In genomic region chr9:127937383-127938297, GRCh38 we compare ENCODE assay signal across 1 cellular context.
A peak's percentile ranks its signal among the peaks of the same experiment; 100 is the strongest.
TF ChIP-seq lines count a peak whose summit lies in the region.

Gene DPM2, minus strand, starts transcription at chr9:127937854. Its CDS starts 34 bp downstream, at chr9:127937820.

TF ChIP-seq in K562, 482 proteins besides CTCF, POLR2A, EP300 and RAD21 (continued from another document and continues in another):
- TF ChIP-seq REST (CRISPR knock-in tag; IDR thresholded peaks at IDR 0.05; ENCODE audit: low read depth) (no peak; the same call in 1 of the 2 replicates), NR4A1 (CRISPR knock-in tag; IDR thresholded peaks at IDR 0.05) (no peak; the same call in 1 of the 2 replicates), NR4A1 (tag; IDR thresholded peaks at IDR 0.05) (no peak), GTF2B (IDR thresholded peaks at IDR 0.05; ENCODE audit: extremely low read depth, insufficient read length) (no peak), LEF1 (IDR thresholded peaks at IDR 0.05) (no peak), ZNF23 (CRISPR knock-in tag; IDR thresholded peaks at IDR 0.05) (no peak), NFYB (IDR thresholded peaks at IDR 0.05; ENCODE audit: extremely low read depth, insufficient read length) (no peak), DMBX1 (CRISPR knock-in tag; IDR thresholded peaks at IDR 0.05; ENCODE audit: borderline replicate concordance) (no peak), ZNF232 (CRISPR knock-in tag; IDR thresholded peaks at IDR 0.05) (no peak), ATF4 (CRISPR knock-in tag; IDR thresholded peaks at IDR 0.05) (no peak), MYNN (IDR thresholded peaks at IDR 0.05) (no peak), MYNN (CRISPR knock-in tag; IDR thresholded peaks at IDR 0.05) (no peak), SRSF1 (IDR thresholded peaks at IDR 0.05; ENCODE audit: low read depth, low read length) (no peak), ZNF431 (CRISPR knock-in tag; IDR thresholded peaks at IDR 0.05) (no peak), MEF2A (IDR thresholded peaks at IDR 0.05; ENCODE audit: control insufficient read depth, low read depth, low read length) (no peak), CTBP1 (IDR thresholded peaks at IDR 0.05; ENCODE audit: borderline replicate concordance) (no peak; the same call in 1 of the 2 replicates), GTF2E2 (tag; IDR thresholded peaks at IDR 0.05) (no peak; the same call in 1 of the 2 replicates), E2F1 (CRISPR knock-in tag; IDR thresholded peaks at IDR 0.05) (peak; percentile 54; the same call in 1 of the 2 replicates), SIN3B (IDR thresholded peaks at IDR 0.05; ENCODE audit: low read depth) (no peak), FOXK2 (conservative IDR thresholded peaks at IDR 0.05 in 1 of 2, IDR thresholded peaks at IDR 0.05 in 1 of 2; ENCODE audit: low read depth in 2 of 2) (no peak), HLTF (IDR thresholded peaks at IDR 0.05) (no peak), MXI1 (IDR thresholded peaks at IDR 0.05; ENCODE audit: low read depth, low read length) (peak; percentile 42; the same call in 1 of the 2 replicates), PCBP1 (IDR thresholded peaks at IDR 0.05; ENCODE audit: low read depth, low read length, poor library complexity, severe bottlenecking) (no peak), TEAD1 (CRISPR knock-in tag; IDR thresholded peaks at IDR 0.05) (peak; percentile 6 to 51; a peak in 1 of 4 replicates), KDM1A (IDR thresholded peaks at IDR 0.05) (no peak), USF2 (CRISPR knock-in tag; IDR thresholded peaks at IDR 0.05) (no peak), POLR2G (IDR thresholded peaks at IDR 0.05; ENCODE audit: low read depth, low read length) (peak; percentile 89), BCLAF1 (IDR thresholded peaks at IDR 0.05; ENCODE audit: borderline replicate concordance in 1 of 2, control insufficient read depth in 1 of 2, low read depth in 2 of 2, low read length in 1 of 2) (0 out of 4 replicates have a peak, but pooled peaks of 1 of the 2 experiments have one; percentile 65), BHLHE40 (IDR thresholded peaks at IDR 0.05; ENCODE audit: low read length) (peak; percentile 48), ZBED1 (IDR thresholded peaks at IDR 0.05) (no peak), ZBTB9 (CRISPR knock-in tag; IDR thresholded peaks at IDR 0.05) (no peak), TARDBP (IDR thresholded peaks at IDR 0.05) (no peak), HOXB6 (CRISPR knock-in tag; IDR thresholded peaks at IDR 0.05; ENCODE audit: borderline replicate concordance) (no peak), ZNF668 (CRISPR knock-in tag; IDR thresholded peaks at IDR 0.05) (no peak), CBFB (CRISPR knock-in tag; IDR thresholded peaks at IDR 0.05) (peak; percentile 72; the same call in 1 of the 2 replicates), MLX (CRISPR knock-in tag; conservative IDR thresholded peaks at IDR 0.05) (no peak), MCM7 (IDR thresholded peaks at IDR 0.05) (no peak), HSF4 (CRISPR knock-in tag; IDR thresholded peaks at IDR 0.05; ENCODE audit: borderline replicate concordance) (no peak), NELFE (IDR thresholded peaks at IDR 0.05; ENCODE audit: insufficient read depth, insufficient read length) (no peak), KLF16 (IDR thresholded peaks at IDR 0.05) (no peak), ZNF175 (CRISPR knock-in tag; IDR thresholded peaks at IDR 0.05; ENCODE audit: low read depth) (no peak), BRD9 (IDR thresholded peaks at IDR 0.05; ENCODE audit: low read depth, partially characterized antibody) (no peak), HNRNPUL1 (IDR thresholded peaks at IDR 0.05; ENCODE audit: low read length) (no peak), XRCC5 (IDR thresholded peaks at IDR 0.05; ENCODE audit: low read depth, low read length) (no peak), ARID3A (IDR thresholded peaks at IDR 0.05; ENCODE audit: borderline replicate concordance, low read depth, low read length) (no peak), CC2D1A (IDR thresholded peaks at IDR 0.05) (no peak; the same call in 1 of the 2 replicates), NFRKB (IDR thresholded peaks at IDR 0.05; ENCODE audit: low read depth) (no peak), MXD1 (CRISPR knock-in tag; IDR thresholded peaks at IDR 0.05; ENCODE audit: borderline replicate concordance, poor library complexity, severe bottlenecking) (no peak), ZNF384 (IDR thresholded peaks at IDR 0.05; ENCODE audit: low read depth, low read length) (no peak), RBM14 (IDR thresholded peaks at IDR 0.05; ENCODE audit: borderline replicate concordance, insufficient read depth, low read depth, low read length) (no peak)
